ENCODE assay signal across 8 cellular contexts in genomic region chr11:575324-575995, GRCh38. TPM values are rescaled to one million over a fixed set of nuclear protein-coding genes. Genes with fewer than 3 reads are reported as not detected.
DNase-seq lines count a peak whose midpoint lies in the region; ATAC-seq and TF ChIP-seq lines count a peak whose summit lies in the region.

No MANE protein-coding gene starts in this region.

- H3K4me1 ChIP-seq in SJCRH30 = peaks cover 12% of the 10 kb centered on the region
- peaks cover 41 to 54% (median 43%) of the 10 kb centered on the region in 3 donors for H3K4me1 ChIP-seq in esophagus squamous epithelium

- no CpG with 5 or more reads among the region's 78 CpGs for WGBS in esophagus squamous epithelium, 2 donors

- H3K27me3 Mint-ChIP-seq in CD4-positive, alpha-beta T cell = peaks cover 4% of the 10 kb centered on the region
- peaks cover 29% of the 10 kb centered on the region for H3K27me3 Mint-ChIP-seq in neural crest cell (ENCODE audit: low read depth)

- intact Hi-C loops in CD4-positive, alpha-beta T cell (cut with DNase I, micrococcal nuclease) = loop anchor here (1.0 to 5.0 kb wide), 4 partner anchors 14 to 168 kb away; partner anchors contain the start of genes LMNTD2 (in 1 of the 2), LRRC56 (in 1 of the 2) and RASSF7 (in 1 of the 2)
- intact Hi-C loops in esophagus squamous epithelium (cut with DNase I) = loop anchor here (5.0 kb wide), 1 partner anchor 37 kb away; no protein-coding TSS in a partner anchor

- H3K4me3 ChIP-seq in SJCRH30 (peak overlapping the region; percentile 70), esophagus squamous epithelium (peak overlapping the region; percentile 58 to 97 (median 74))

- POLR2A ChIA-PET in CD4-positive, alpha-beta T cell (lab: Charles Lee) = interaction anchor here (0.6 to 2.1 kb wide), 32 partner anchors 8 to 368 kb away, joined by 3 to 25 read pairs (median 5); partner anchors contain the start of genes BET1L, DEAF1, HRAS and IRF7

- peak overlapping the region; percentile 93 for H3K4me3 Mint-ChIP-seq in CD4-positive, alpha-beta T cell
- peak overlapping the region; percentile 92 for H3K4me3 Mint-ChIP-seq in neural crest cell

- no peaks in the 10 kb centered on the region for H3K9me3 ChIP-seq in CD4-positive, alpha-beta T cell (ENCODE audit: control insufficient read depth, low read length)
- no peaks in the 10 kb centered on the region for H3K9me3 ChIP-seq in SJCRH30 (replicated peaks)
- H3K9me3 ChIP-seq in esophagus squamous epithelium = no peaks in the 10 kb centered on the region

- CTCF ChIA-PET in CD4-positive, alpha-beta T cell (lab: Charles Lee) = interaction anchor here (0.8 to 1.2 kb wide), 2 partner anchors 19 to 20 kb away, joined by 3 to 5 read pairs; no protein-coding TSS in a partner anchor

- H3K36me3 ChIP-seq in SJCRH30 (peaks cover 4% of the 10 kb centered on the region), esophagus squamous epithelium (no peaks in the 10 kb centered on the region)

- no peaks in the 10 kb centered on the region for H3K9me3 Mint-ChIP-seq in CD4-positive, alpha-beta T cell
- H3K9me3 Mint-ChIP-seq in neural crest cell = no peaks in the 10 kb centered on the region

- peak in 2 of 10 experiments; percentile 9 to 54 for DNase-seq in CD4-positive, alpha-beta T cell
- peak; percentile 86 for DNase-seq in HuH-7 (ENCODE audit: low spot score)
- no peak for DNase-seq in SJCRH30
- DNase-seq in esophagus squamous epithelium (lab: John Stamatoyannopoulos, UW) = no peak
- no peak for DNase-seq in neural crest cell (ENCODE audit: low read depth, low spot score)
- no peak for DNase-seq in GM13976 (ENCODE audit: low spot score)

- peaks cover 10% of the 10 kb centered on the region for H3K36me3 Mint-ChIP-seq in CD4-positive, alpha-beta T cell (ENCODE audit: low read depth)
- no peaks in the 10 kb centered on the region for H3K36me3 Mint-ChIP-seq in neural crest cell (ENCODE audit: low read depth)

- H3K4me1 Mint-ChIP-seq in CD4-positive, alpha-beta T cell (ENCODE audit: low read depth) = peaks cover 45% of the 10 kb centered on the region
- peaks cover 25% of the 10 kb centered on the region for H3K4me1 Mint-ChIP-seq in neural crest cell

- H3K27ac ChIP-seq in CD4-positive, alpha-beta T cell (ENCODE audit: low read depth, low read length) = no peak overlapping the region
- H3K27ac ChIP-seq in SJCRH30 (no peak overlapping the region), esophagus squamous epithelium (peak overlapping the region; percentile 73 to 89 (median 82))

- peak overlapping the region; percentile 92 for H3K27ac Mint-ChIP-seq in CD4-positive, alpha-beta T cell
- H3K27ac Mint-ChIP-seq in neural crest cell (ENCODE audit: unreplicated experiment) = no peak overlapping the region

- in situ Hi-C loops in GM13976 (cut with MboI; ENCODE audit: low sequenced_read_pairs, unreplicated experiment) = no loop called here

- no peak for ATAC-seq in CD4-positive, alpha-beta T cell (ENCODE audit: poor library complexity)
- ATAC-seq in GM19397 (IDR thresholded peaks at IDR 0.05; ENCODE audit: unreplicated experiment) = peak; percentile 32
- ATAC-seq in GM18517 (IDR thresholded peaks at IDR 0.05; ENCODE audit: unreplicated experiment) = no peak

- TF ChIP-seq POLR2A in esophagus squamous epithelium (IDR thresholded peaks at IDR 0.05) = peak in 1 of 4 donors; percentile 62

- H3K27me3 ChIP-seq in CD4-positive, alpha-beta T cell (ENCODE audit: control insufficient read depth, insufficient read depth, low read length) = no peaks in the 10 kb centered on the region
- H3K27me3 ChIP-seq in SJCRH30 = peaks cover 11% of the 10 kb centered on the region
- peaks cover 0 to 9% (median 0%) of the 10 kb centered on the region in 4 donors for H3K27me3 ChIP-seq in esophagus squamous epithelium

- no peak for TF ChIP-seq CTCF in CD4-positive, alpha-beta T cell (IDR thresholded peaks at IDR 0.05)
- TF ChIP-seq CTCF in esophagus squamous epithelium (IDR thresholded peaks at IDR 0.05) (no peak), neural crest cell (conservative IDR thresholded peaks at IDR 0.05) (no peak), GM13976 (IDR thresholded peaks at IDR 0.05; ENCODE audit: borderline replicate concordance, control extremely low read depth, extremely low read depth, insufficient read depth, missing control alignments) (no peak)

RNA-seq across cellular contexts. Expression of gene PHRF1, which starts 0.8 kb away (rescaled TPM):
- 10 to 100 TPM; 37.1 to 37.6 TPM for total RNA-seq in CD4-positive, alpha-beta T cell
- 30.8 and 34.3 TPM in 2 replicates for total RNA-seq in SJCRH30 (2014; rRNA removed; shearing (Covaris generic))
- total RNA-seq in esophagus squamous epithelium = 10 to 100 TPM; 11.7 to 30.6 (median 24.2) TPM
- total RNA-seq in neural crest cell = 52.3 TPM in 2 replicates

RNA-seq across cellular contexts. Expression of gene RASSF7, which starts 14.7 kb away (rescaled TPM):
- total RNA-seq in CD4-positive, alpha-beta T cell = 10 to 100 TPM; 14.1 to 15.7 TPM
- 6.9 and 7.4 TPM in 2 replicates for total RNA-seq in SJCRH30 (2014; rRNA removed; shearing (Covaris generic))
- total RNA-seq in esophagus squamous epithelium (10 to 100 TPM; 35.7 to 54.0 (median 44.4) TPM), neural crest cell (7.3 and 7.4 TPM in 2 replicates)

RNA-seq across cellular contexts. Expression of gene LMNTD2, which starts 14.9 kb away (rescaled TPM):
- 10 to 100 TPM in 1 of 2 experiments, 1 to 10 TPM in 1; 8.2 to 10.3 TPM for total RNA-seq in CD4-positive, alpha-beta T cell
- 0.43 and 0.51 TPM in 2 replicates for total RNA-seq in SJCRH30 (2014; rRNA removed; shearing (Covaris generic))
- total RNA-seq in esophagus squamous epithelium = 1 to 10 TPM; 2.1 to 4.6 (median 3.8) TPM
- 1.8 and 2.2 TPM in 2 replicates for total RNA-seq in neural crest cell

RNA-seq across cellular contexts. Expression of gene LRRC56, which starts 38.1 kb away (rescaled TPM):
- total RNA-seq in CD4-positive, alpha-beta T cell = 1 to 10 TPM; 2.4 TPM
- total RNA-seq in SJCRH30 (2014; rRNA removed; shearing (Covaris generic)) = 0.08 and 0.20 TPM in 2 replicates
- total RNA-seq in esophagus squamous epithelium (1 to 10 TPM in 2 of 4 donors, under 1 TPM in 2; 0.35 to 2.3 (median 1.2) TPM), neural crest cell (2.1 and 2.4 TPM in 2 replicates)

RNA-seq across cellular contexts. Expression of gene HRAS, which starts 40.1 kb away (rescaled TPM):
- 10 to 100 TPM; 23.7 to 23.9 TPM for total RNA-seq in CD4-positive, alpha-beta T cell
- 75.7 and 80.1 TPM in 2 replicates for total RNA-seq in SJCRH30 (2014; rRNA removed; shearing (Covaris generic))
- total RNA-seq in esophagus squamous epithelium = 100 to 1,000 TPM in 2 of 4 donors, 10 to 100 TPM in 2; 56.7 to 106 (median 85.2) TPM
- total RNA-seq in neural crest cell = 90.6 and 93.5 TPM in 2 replicates

Comparison
In these comparisons a context has a peak if more than half of its experiments do, and no peak if none do; other contexts are left out.
1. H3K27ac ChIP-seq: peak in esophagus squamous epithelium (4 of 4); none in CD4-positive, alpha-beta T cell (single experiment) and SJCRH30 (single experiment).